1 cellular context compared by ENCODE assay signal in the genomic region with DNA sequence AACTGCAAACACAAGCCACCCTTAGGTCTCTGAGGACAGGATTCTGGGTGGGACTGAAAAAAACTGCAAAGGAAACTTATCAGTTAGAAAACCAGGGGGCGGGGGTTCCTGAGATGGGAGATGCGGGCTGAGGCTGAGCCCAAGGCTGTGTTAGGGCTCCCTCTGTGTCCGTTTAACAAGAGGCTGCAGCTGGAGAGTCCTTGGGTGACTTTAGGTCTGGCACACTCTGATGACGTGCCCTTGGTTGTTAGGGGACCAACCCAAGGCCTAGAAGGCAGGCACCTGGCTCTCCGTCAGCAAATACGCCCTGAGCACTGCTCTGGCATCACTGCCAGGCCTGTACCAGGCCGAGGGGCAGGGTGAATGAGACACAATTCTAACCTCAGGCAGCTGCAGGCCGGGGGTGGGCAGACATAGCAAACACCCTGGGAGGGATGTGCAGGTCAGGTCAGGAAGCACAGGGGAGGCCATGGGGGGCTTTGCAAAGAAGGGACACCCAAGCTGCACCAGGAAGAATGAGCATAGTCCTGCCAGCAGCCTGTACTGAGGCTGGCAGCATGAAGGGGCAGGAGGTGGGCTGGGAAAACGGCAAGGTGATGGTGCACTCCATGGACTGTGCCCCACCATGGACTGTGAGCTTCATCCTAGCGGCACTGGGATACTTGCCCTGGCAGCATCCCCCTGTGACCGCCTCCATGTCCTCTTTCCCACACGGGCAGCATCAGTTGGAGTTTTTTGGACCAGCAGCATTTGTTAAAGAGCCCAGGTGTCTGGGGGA.
TF ChIP-seq lines count a peak whose summit lies in the region.

No MANE protein-coding gene starts in this region.

TF ChIP-seq in HCT116, 20 proteins besides CTCF, POLR2A, EP300 and RAD21 (continued from another document):
- TF ChIP-seq EZH2phosphoT487 (IDR thresholded peaks at IDR 0.05; ENCODE audit: borderline replicate concordance) (no peak), SP1 (IDR thresholded peaks at IDR 0.05; ENCODE audit: low read depth) (no peak), SIN3A (IDR thresholded peaks at IDR 0.05; ENCODE audit: low read depth) (no peak), SRF (IDR thresholded peaks at IDR 0.05; ENCODE audit: low read depth) (no peak)
